Comparison of ENCODE assay signal across 28 cellular contexts in the genomic region with DNA sequence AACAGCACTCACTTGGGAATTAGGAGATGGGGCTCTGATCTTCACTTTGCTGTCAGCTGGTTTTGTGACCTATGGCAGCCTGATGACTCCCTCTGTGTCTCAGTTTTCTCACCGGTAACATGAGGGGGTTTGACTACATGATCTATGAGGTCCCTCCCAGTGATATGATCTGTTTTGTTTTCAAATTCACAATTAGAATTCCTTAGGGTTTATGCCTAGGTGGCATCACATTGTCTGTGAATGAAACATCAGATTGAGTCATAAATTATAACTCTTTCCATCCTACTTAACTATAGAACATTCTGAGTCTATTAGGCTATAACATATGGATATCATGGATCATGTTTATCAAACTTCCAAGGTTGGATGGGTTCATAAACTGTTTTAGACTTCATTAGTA.
A peak's percentile ranks its signal among the peaks of the same experiment; 100 is the strongest.
DNase-seq lines count a peak whose midpoint lies in the region; ATAC-seq and TF ChIP-seq lines count a peak whose summit lies in the region.
"Had no signal": no experiment of that assay in that cellular context is flagged by ENCODE, and none has a peak within 500 bp of the region (broad histone marks: within the 10 kb centered on the region; RNA-seq: fewer than 3 reads in every experiment).

No MANE protein-coding gene starts in this region.

- H2BK5ac ChIP-seq in mesenchymal stem cell (ENCODE audit: low read depth, low read length, poor library complexity, severe bottlenecking), result no peak overlapping the region

- 4 to 6% methylated on average over 1 of the region's 1 CpG for WGBS in GM23248 (ENCODE audit: low coverage in 1 of 2, low lambda C conversion rate in 2 of 2, missing lambda C conversion rate in 2 of 2), 2 experiments
- WGBS in mesenchymal stem cell, result 44% methylated on average over 1 of the region's 1 CpG

- no peak overlapping the region for H4K8ac ChIP-seq in mesenchymal stem cell (ENCODE audit: low read length)

- H3K27me3 ChIP-seq in GM23248 (replicated peaks; ENCODE audit: insufficient read depth), result no peaks in the 10 kb centered on the region
- H3K27me3 ChIP-seq in mesenchymal stem cell (ENCODE audit: control insufficient read depth in 1 of 2, insufficient read depth in 1 of 2, low read length in 2 of 2), result no peaks in the 10 kb centered on the region
- H3K27me3 ChIP-seq: BE2C, cardiac muscle cell, Peyer's patch, tibial artery had no signal

- H3F3A ChIP-seq in GM23248 (ENCODE audit: insufficient read depth), result peaks cover 16% of the 10 kb centered on the region; the same call in 1 of the 2 replicates

- no peak overlapping the region for H3K27ac Mint-ChIP-seq in natural killer cell
- H3K27ac Mint-ChIP-seq: activated CD4-positive, alpha-beta T cell treated with anti-CD3 and anti-CD28 coated beads, Interleukin-2, amount 10 ng/mL, durations not matched to agents 7 days and 5 days; activated naive CD4-positive, alpha-beta T cell treated with anti-CD3 and anti-CD28 coated beads, Interleukin-2, amount 50 U/mL, for 24 hours; CD8-positive, alpha-beta T cell; H9; naive B cell; T-cell; WTC11 had no signal

- H3K79me1 ChIP-seq in mesenchymal stem cell (replicated peaks; ENCODE audit: low read length, poor library complexity, severe bottlenecking), result no peaks in the 10 kb centered on the region

- no peak overlapping the region for H3K18ac ChIP-seq in mesenchymal stem cell (ENCODE audit: low read depth in 1 of 2, low read length in 2 of 2)

- ATAC-seq in natural killer cell (no peak), HG03175 (IDR thresholded peaks at IDR 0.05; ENCODE audit: unreplicated experiment) (no peak)
- ATAC-seq: CD8-positive, alpha-beta T cell; T-cell; WTC11 had no signal

- TF ChIP-seq CTCF in epithelial cell of esophagus (IDR thresholded peaks at IDR 0.05; ENCODE audit: insufficient read depth, low read depth, low read length, missing control alignments) (no peak), natural killer cell (IDR thresholded peaks at IDR 0.05) (no peak), GM13976 (IDR thresholded peaks at IDR 0.05; ENCODE audit: borderline replicate concordance, control extremely low read depth, extremely low read depth, insufficient read depth, missing control alignments) (no peak)

- H3K79me2 ChIP-seq in GM23248 (ENCODE audit: insufficient read depth), result no peaks in the 10 kb centered on the region

- no peaks in the 10 kb centered on the region; the same call in 1 of the 2 replicates for H3K36me3 ChIP-seq in GM23248 (ENCODE audit: low read depth)
- peaks cover 0 to 11% of the 10 kb centered on the region in 2 experiments for H3K36me3 ChIP-seq in mesenchymal stem cell (ENCODE audit: control insufficient read depth in 1 of 2, insufficient read depth in 2 of 2, low read depth in 1 of 2, low read length in 2 of 2)
- H3K36me3 ChIP-seq: BE2C, cardiac muscle cell, Peyer's patch, tibial artery had no signal

- H3K4me2 ChIP-seq in GM23248 (ENCODE audit: unreplicated experiment) (no peak overlapping the region), mesenchymal stem cell (ENCODE audit: low read length, poor library complexity, severe bottlenecking) (no peak overlapping the region)

- no peaks in the 10 kb centered on the region for H3K36me3 Mint-ChIP-seq in natural killer cell
- H3K36me3 Mint-ChIP-seq: WTC11 had no signal

- H3K27ac ChIP-seq in GM23248 (peak overlapping the region; percentile 3; the same call in 1 of the 2 replicates), mesenchymal stem cell (ENCODE audit: low read length, poor library complexity, severe bottlenecking) (no peak overlapping the region)
- H3K27ac ChIP-seq: cardiac muscle cell, Peyer's patch, tibial artery had no signal

- H4K91ac ChIP-seq in mesenchymal stem cell (ENCODE audit: low read length), result no peak overlapping the region

- no peak overlapping the region for H2BK12ac ChIP-seq in mesenchymal stem cell (ENCODE audit: low read length in 2 of 2)

- no peak overlapping the region for H3K4ac ChIP-seq in mesenchymal stem cell (ENCODE audit: low read depth in 1 of 2, low read length in 2 of 2)

- DNase-seq in GM23248 (peak; percentile 52), M059J (ENCODE audit: low read depth) (peak; percentile 28), epithelial cell of esophagus (ENCODE audit: low read depth) (peak; percentile 31), mesenchymal stem cell (no peak), natural killer cell (no peak), GM13976 (ENCODE audit: low spot score) (no peak)
- DNase-seq: ACHN; activated CD4-positive, alpha-beta T cell treated with anti-CD3 and anti-CD28 coated beads, Interleukin-2, amount 10 ng/mL, durations not matched to agents 7 days and 5 days; anterior cingulate cortex; BE2C; CD8-positive, alpha-beta T cell; glutamatergic neuron; H9; midbrain; naive B cell; NCI-H1105; NCI-H2029; NCI-H2227 treated with DMSO at 0.1 percent for 48 hours; NCI-H526 treated with DMSO at 0.1 percent for 48 hours; occipital lobe; Peyer's patch; stimulated activated CD4-positive, alpha-beta T cell treated with anti-CD3 and anti-CD28 coated beads, Interleukin-4, amount 100 ng/mL, for 24 hours; T-cell; tibial artery had no signal

- H3K9ac ChIP-seq in GM23248, result no peak overlapping the region
- H3K9ac ChIP-seq in mesenchymal stem cell (ENCODE audit: low read length), result no peak overlapping the region

- H2AFZ ChIP-seq in GM23248, result no peak overlapping the region
- no peak overlapping the region for H2AFZ ChIP-seq in mesenchymal stem cell (ENCODE audit: low read depth, low read length)

- no peak overlapping the region for H2BK120ac ChIP-seq in mesenchymal stem cell (ENCODE audit: low read depth, low read length)

- H3K4me1 ChIP-seq in GM23248 (ENCODE audit: insufficient read depth) (peaks cover 15% of the 10 kb centered on the region), mesenchymal stem cell (ENCODE audit: control insufficient read depth, insufficient read depth, low read depth, low read length) (no peaks in the 10 kb centered on the region)
- H3K4me1 ChIP-seq: Peyer's patch, tibial artery had no signal

- H3K9me3 Mint-ChIP-seq in natural killer cell, result peaks cover 2 to 11% of the 10 kb centered on the region in 2 donors
- H3K9me3 Mint-ChIP-seq: activated CD4-positive, alpha-beta T cell treated with anti-CD3 and anti-CD28 coated beads, Interleukin-2, amount 10 ng/mL, durations not matched to agents 7 days and 5 days; H9 had no signal

- peaks cover 0 to 4% of the 10 kb centered on the region in 2 donors for H3K4me1 Mint-ChIP-seq in natural killer cell
- H3K4me1 Mint-ChIP-seq: activated CD4-positive, alpha-beta T cell treated with anti-CD3 and anti-CD28 coated beads, Interleukin-2, amount 10 ng/mL, durations not matched to agents 7 days and 5 days; activated naive CD4-positive, alpha-beta T cell treated with anti-CD3 and anti-CD28 coated beads, Interleukin-2, amount 50 U/mL, for 24 hours; naive B cell; T-cell had no signal

- H3K4me3 ChIP-seq in GM23248, result no peak overlapping the region
- no peak overlapping the region for H3K4me3 ChIP-seq in epithelial cell of esophagus (ENCODE audit: low read length)
- H3K4me3 ChIP-seq in mesenchymal stem cell (ENCODE audit: insufficient read depth in 1 of 2, low read depth in 1 of 2, low read length in 2 of 2), result no peak overlapping the region
- H3K4me3 ChIP-seq: cardiac muscle cell, Peyer's patch, tibial artery had no signal

- in situ Hi-C loops in GM23248 (cut with MboI) (no loop called here), GM13976 (cut with MboI; ENCODE audit: low sequenced_read_pairs, unreplicated experiment) (no loop called here)

- intact Hi-C loops in natural killer cell (cut with micrococcal nuclease), result no loop called here

- H3K9me2 ChIP-seq in GM23248 (ENCODE audit: insufficient read depth), result no peaks in the 10 kb centered on the region

- no peak overlapping the region for H3K14ac ChIP-seq in mesenchymal stem cell (ENCODE audit: low read length in 2 of 2)

- H3K4me3 Mint-ChIP-seq in natural killer cell, result no peak overlapping the region
- H3K4me3 Mint-ChIP-seq: activated CD4-positive, alpha-beta T cell treated with anti-CD3 and anti-CD28 coated beads, Interleukin-2, amount 10 ng/mL, durations not matched to agents 7 days and 5 days; activated naive CD4-positive, alpha-beta T cell treated with anti-CD3 and anti-CD28 coated beads, Interleukin-2, amount 50 U/mL, for 24 hours; CD8-positive, alpha-beta T cell; H9; naive B cell; T-cell; WTC11 had no signal

- H2BK15ac ChIP-seq in mesenchymal stem cell (ENCODE audit: low read depth, poor library complexity, severe bottlenecking), result peak overlapping the region; percentile 7

- H3K23ac ChIP-seq in mesenchymal stem cell (ENCODE audit: low read length in 2 of 2), result no peak overlapping the region

- H3K9me3 ChIP-seq in GM23248 (ENCODE audit: low read depth) (no peaks in the 10 kb centered on the region), mesenchymal stem cell (ENCODE audit: control insufficient read depth, low read length) (peaks cover 18% of the 10 kb centered on the region)
- H3K9me3 ChIP-seq: BE2C, Peyer's patch, tibial artery had no signal

- no peak overlapping the region for H2AK5ac ChIP-seq in mesenchymal stem cell (ENCODE audit: low read length, severe bottlenecking)

- no peaks in the 10 kb centered on the region for H3K27me3 Mint-ChIP-seq in natural killer cell (ENCODE audit: low read depth in 2 of 2)
- H3K27me3 Mint-ChIP-seq: activated CD4-positive, alpha-beta T cell treated with anti-CD3 and anti-CD28 coated beads, Interleukin-2, amount 10 ng/mL, durations not matched to agents 7 days and 5 days; activated naive CD4-positive, alpha-beta T cell treated with anti-CD3 and anti-CD28 coated beads, Interleukin-2, amount 50 U/mL, for 24 hours; naive B cell; T-cell had no signal

- H4K20me1 ChIP-seq in GM23248 (ENCODE audit: insufficient read depth), result no peaks in the 10 kb centered on the region

Comparison
In these comparisons a context has a peak if more than half of its experiments do, and no peak if none do; other contexts are left out.
1. DNase-seq: peak in GM23248 (single experiment), M059J (single experiment) and epithelial cell of esophagus (single experiment); none in mesenchymal stem cell (single experiment), natural killer cell (single experiment) and GM13976 (single experiment).